1 cellular context compared by ENCODE assay signal in the genomic region with DNA sequence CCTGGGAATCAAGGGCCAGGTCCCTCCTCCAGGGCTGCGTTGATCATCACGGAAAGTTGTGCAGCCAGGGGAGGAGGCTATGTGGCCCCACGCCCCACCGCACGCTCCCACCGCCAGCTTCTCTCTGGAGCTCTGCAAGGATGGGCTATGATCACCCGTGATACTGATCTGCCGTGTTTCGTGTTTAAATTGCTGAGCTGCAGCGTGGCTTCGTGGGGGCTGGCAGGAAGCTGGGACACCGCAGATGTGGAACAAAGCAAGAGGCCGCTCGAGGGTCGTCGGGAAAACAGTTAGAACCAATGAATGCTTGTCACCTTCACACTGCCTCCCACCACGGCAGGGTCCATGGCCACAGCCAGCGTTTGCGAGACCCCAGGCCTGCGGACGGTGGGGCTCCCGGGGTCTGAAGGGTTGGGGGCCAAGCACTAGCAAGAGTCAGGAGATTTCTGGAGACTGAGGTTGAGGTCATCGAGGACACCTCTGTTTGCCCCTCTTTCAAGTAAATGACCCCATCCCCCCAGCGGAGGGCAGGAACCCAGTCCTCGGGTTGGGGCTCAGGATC.
TF ChIP-seq lines count a peak whose summit lies in the region.

No MANE protein-coding gene starts in this region.

TF ChIP-seq in HepG2, 621 proteins besides CTCF, POLR2A, EP300 and RAD21:
- TF ChIP-seq KLF16 (CRISPR knock-in tag; IDR thresholded peaks at IDR 0.05) (no peak), ZBTB38 (CRISPR knock-in tag; IDR thresholded peaks at IDR 0.05) (peak; percentile 97), BCL3 (CRISPR knock-in tag; IDR thresholded peaks at IDR 0.05) (no peak), ZNF687 (CRISPR knock-in tag; IDR thresholded peaks at IDR 0.05) (peak; percentile 32)
- TF ChIP-seq, protein P1, sequence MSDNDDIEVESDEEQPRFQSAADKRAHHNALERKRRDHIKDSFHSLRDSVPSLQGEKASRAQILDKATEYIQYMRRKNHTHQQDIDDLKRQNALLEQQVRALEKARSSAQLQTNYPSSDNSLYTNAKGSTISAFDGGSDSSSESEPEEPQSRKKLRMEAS (IDR thresholded peaks at IDR 0.05), result 0 out of 2 replicates have a peak, but pooled peaks have one; percentile 5
